In the genomic region with DNA sequence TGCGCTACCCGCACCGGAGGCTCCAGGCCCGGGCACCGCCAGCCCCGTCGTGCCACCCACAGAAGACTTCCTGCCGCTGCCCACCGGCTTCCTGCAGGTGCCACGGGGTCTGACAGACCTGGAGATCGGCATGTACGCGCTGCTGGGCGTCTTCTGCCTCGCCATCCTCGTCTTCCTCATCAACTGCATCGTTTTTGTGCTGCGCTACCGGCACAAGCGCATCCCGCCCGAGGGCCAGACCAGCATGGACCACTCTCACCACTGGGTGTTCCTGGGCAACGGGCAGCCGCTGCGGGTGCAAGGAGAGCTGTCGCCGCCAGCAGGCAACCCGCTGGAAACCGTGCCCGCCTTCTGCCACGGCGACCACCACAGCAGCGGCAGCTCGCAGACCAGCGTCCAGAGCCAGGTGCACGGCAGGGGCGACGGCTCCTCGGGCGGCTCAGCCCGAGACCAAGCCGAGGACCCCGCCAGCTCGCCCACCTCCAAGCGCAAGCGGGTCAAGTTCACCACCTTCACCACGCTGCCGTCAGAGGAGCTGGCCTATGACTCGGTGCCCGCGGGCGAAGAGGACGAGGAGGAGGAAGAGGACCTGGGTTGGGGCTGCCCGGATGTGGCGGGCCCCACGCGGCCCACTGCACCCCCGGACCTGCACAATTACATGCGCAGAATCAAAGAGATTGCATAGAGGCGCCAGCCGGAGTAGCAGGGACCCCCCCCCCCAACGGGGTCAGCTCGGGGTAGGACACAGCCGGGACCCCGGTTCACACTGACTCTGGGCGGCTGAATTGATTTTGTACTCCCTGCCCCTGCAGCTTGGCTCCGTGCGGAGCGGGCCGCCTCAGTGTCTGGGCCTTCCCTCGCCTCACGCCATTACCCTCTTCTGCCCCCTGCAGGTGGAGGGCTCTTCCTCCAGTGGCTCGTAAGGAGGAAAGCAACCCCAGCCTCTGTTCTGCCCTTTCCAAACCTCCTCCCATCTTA, we compare ENCODE assay signal across 8 cellular contexts. TPM values are rescaled to one million over a fixed set of nuclear protein-coding genes. Genes with fewer than 3 reads are reported as not detected.
DNase-seq lines count a peak whose midpoint lies in the region; ATAC-seq, FAIRE-seq and TF ChIP-seq lines count a peak whose summit lies in the region.

No MANE protein-coding gene starts in this region.

- H3K36me3 ChIP-seq in ES-I3 (ENCODE audit: insufficient read depth, low read length) (no peaks in the 10 kb centered on the region), osteoblast (ENCODE audit: insufficient read depth, low read length) (no peaks in the 10 kb centered on the region), subcutaneous abdominal adipose tissue (ENCODE audit: control insufficient read depth in 5 of 5, insufficient read depth in 5 of 5, low read length in 5 of 5) (no peaks in the 10 kb centered on the region)

- no peaks in the 10 kb centered on the region for H4K20me1 ChIP-seq in osteoblast (ENCODE audit: insufficient read depth, low read length)

- no peak overlapping the region for H3K27ac ChIP-seq in foreskin keratinocyte
- no peak overlapping the region for H3K27ac ChIP-seq in osteoblast (ENCODE audit: low read depth, low read length)
- no peak overlapping the region for H3K27ac ChIP-seq in subcutaneous abdominal adipose tissue (ENCODE audit: low read depth, low read length)

- TF ChIP-seq CTCF in foreskin keratinocyte (conservative IDR thresholded peaks at IDR 0.05) (peak; percentile 81), osteoblast (IDR thresholded peaks at IDR 0.05; ENCODE audit: extremely low read depth, low read depth, low read length) (peak; percentile 75)

- H3K9ac ChIP-seq in ES-I3 (ENCODE audit: low read depth, low read length) (peak overlapping the region; percentile 41; the same call in 1 of the 2 replicates), subcutaneous abdominal adipose tissue (ENCODE audit: low read length in 5 of 5) (peak overlapping the region in 1 of 5 donors; percentile 49)

- peak overlapping the region; percentile 32 for H3K4me2 ChIP-seq in osteoblast (ENCODE audit: insufficient read depth, low read length)

- DNase-seq in RCC 7860 (ENCODE audit: low spot score) = peak; percentile 9
- peak; percentile 64 for DNase-seq in activated T-helper 9 cell treated with anti-CD3 and anti-CD28 coated beads, Interleukin-2, amount 50 U/mL, for 16 hours (ENCODE audit: low read depth)
- DNase-seq in foreskin keratinocyte = peak in 1 of 2 donors; percentile 6
- peak; percentile 97 for DNase-seq in osteoblast (ENCODE audit: insufficient read length, low spot score, missing footprints)

- no peak for FAIRE-seq in RCC 7860 (lab: Jason Lieb, UNC)

- peaks cover 17% of the 10 kb centered on the region for H3K27me3 ChIP-seq in foreskin keratinocyte
- H3K27me3 ChIP-seq in osteoblast (ENCODE audit: insufficient read depth, low read length) = no peaks in the 10 kb centered on the region
- H3K27me3 ChIP-seq in subcutaneous abdominal adipose tissue (ENCODE audit: control insufficient read depth in 5 of 5, insufficient read depth in 4 of 5, low read length in 5 of 5) = peaks cover 5 to 60% (median 44%) of the 10 kb centered on the region in 5 donors

- H3K4me1 ChIP-seq in ES-I3 (ENCODE audit: insufficient read depth, low read length) = no peaks in the 10 kb centered on the region; the same call in 1 of the 2 replicates
- no peaks in the 10 kb centered on the region for H3K4me1 ChIP-seq in foreskin keratinocyte
- no peaks in the 10 kb centered on the region for H3K4me1 ChIP-seq in osteoblast (ENCODE audit: insufficient read depth, low read length)
- peaks cover 0 to 13% (median 8%) of the 10 kb centered on the region in 5 donors for H3K4me1 ChIP-seq in subcutaneous abdominal adipose tissue (ENCODE audit: control insufficient read depth in 5 of 5, insufficient read depth in 5 of 5, low read length in 5 of 5)

- H2AFZ ChIP-seq in osteoblast (ENCODE audit: low read length) = peak overlapping the region; percentile 56

- ATAC-seq in HG03442 (IDR thresholded peaks at IDR 0.05; ENCODE audit: unreplicated experiment) (peak; percentile 52), foreskin keratinocyte (peak; percentile 94), HG02885 (IDR thresholded peaks at IDR 0.05; ENCODE audit: poor library complexity, unreplicated experiment) (no peak)

- no peaks in the 10 kb centered on the region for H3K79me2 ChIP-seq in osteoblast (ENCODE audit: insufficient read depth, low read length)

- H3K9me3 ChIP-seq in ES-I3 (ENCODE audit: control insufficient read depth, insufficient read depth, low read length) (no peaks in the 10 kb centered on the region), osteoblast (ENCODE audit: low read depth, low read length) (no peaks in the 10 kb centered on the region), subcutaneous abdominal adipose tissue (ENCODE audit: control insufficient read depth in 5 of 5, low read length in 5 of 5) (no peaks in the 10 kb centered on the region)

- H3K4me3 ChIP-seq in osteoblast (ENCODE audit: insufficient read depth, low read length) (peak overlapping the region; percentile 28), subcutaneous abdominal adipose tissue (ENCODE audit: low read depth in 1 of 5, low read length in 5 of 5) (peak overlapping the region in 4 of 5 donors; percentile 36 to 62 (median 44))

RNA-seq across cellular contexts. Expression of gene TMEM132E, which starts 58.5 kb away (rescaled TPM):
- total RNA-seq in foreskin keratinocyte (not detected in 2 replicates), osteoblast (0.29 TPM in 1 of 2 replicates, not detected in the other)
- not detected in 2 replicates for polyA plus RNA-seq in foreskin keratinocyte
